10 cellular contexts compared by ENCODE assay signal in genomic region chr3:122966045-122966444, GRCh38.
DNase-seq lines count a peak whose midpoint lies in the region; ATAC-seq, FAIRE-seq and TF ChIP-seq lines count a peak whose summit lies in the region.
"Had no signal": no experiment of that assay in that cellular context is flagged by ENCODE, and none has a peak within 500 bp of the region (broad histone marks: within the 10 kb centered on the region; RNA-seq: fewer than 3 reads in every experiment).

No MANE protein-coding gene starts in this region.

- FAIRE-seq in GM18507 (lab: Jason Lieb, UNC) (peak; percentile 9), GM12878 (lab: Jason Lieb, UNC) (no peak)
- FAIRE-seq: H1 had no signal

- H3K27me3 ChIP-seq in DND-41 (ENCODE audit: insufficient read depth, low read length, poor library complexity): peaks cover 12% of the 10 kb centered on the region
- H3K27me3 ChIP-seq in GM12878 (replicated peaks in 1 of 2; ENCODE audit: control insufficient read depth in 2 of 2, insufficient read depth in 2 of 2, low read length in 1 of 2): peaks cover 0 to 2% of the 10 kb centered on the region in 2 experiments; a peak in 3 of 4 replicates
- H3K27me3 ChIP-seq: BLaER1 treated with 17β-estradiol and CSF1 and Interleukin-3, amounts not matched to agents 10 nM and 100 nM had no signal

- no peak for TF ChIP-seq CTCF in DND-41 (IDR thresholded peaks at IDR 0.05; ENCODE audit: borderline replicate concordance, extremely low read depth, low read length, poor library complexity, severe bottlenecking)
- TF ChIP-seq CTCF in GM12878 (IDR thresholded peaks at IDR 0.05 in 2 of 3, conservative IDR thresholded peaks at IDR 0.05 in 1 of 3; ENCODE audit: control insufficient read depth in 2 of 3, extremely low read depth in 1 of 3, insufficient read depth in 1 of 3, low read depth in 3 of 3, low read length in 3 of 3): no peak

- H2AFZ ChIP-seq in DND-41 (ENCODE audit: low read depth, low read length): no peak overlapping the region
- no peak overlapping the region for H2AFZ ChIP-seq in GM12878 (ENCODE audit: control insufficient read depth, low read depth, low read length)

- POLR2A ChIA-PET in GM12878 (lab: Charles Lee): no interaction called here

- TF ChIP-seq EP300 in GM12878 (IDR thresholded peaks at IDR 0.05; ENCODE audit: borderline replicate concordance in 1 of 2, control insufficient read depth in 1 of 2, low read depth in 2 of 2, low read length in 2 of 2): no peak

- no TSS peak for BruUV-seq in GM12878 (replicated peaks; lab: Mats Ljungman, UMichigan)

- ATAC-seq in DND-41 (ENCODE audit: insufficient read depth, low read depth) (peak; percentile 71), GM12878 (no peak)

- H3K4me2 ChIP-seq in DND-41 (ENCODE audit: insufficient read depth, low read length) (no peak overlapping the region), GM12878 (ENCODE audit: control insufficient read depth, insufficient read depth) (no peak overlapping the region)

- H4K20me1 ChIP-seq in DND-41 (ENCODE audit: insufficient read depth, low read length) (no peaks in the 10 kb centered on the region; the same call in 1 of the 2 replicates), GM12878 (ENCODE audit: control insufficient read depth, insufficient read depth) (no peaks in the 10 kb centered on the region)
- H4K20me1 ChIP-seq: BLaER1 treated with 17β-estradiol and CSF1 and Interleukin-3, amounts not matched to agents 10 nM and 100 nM had no signal

- no peaks in the 10 kb centered on the region for H3K4me1 ChIP-seq in DND-41 (ENCODE audit: insufficient read depth, low read length)
- no peaks in the 10 kb centered on the region for H3K4me1 ChIP-seq in GM12878 (ENCODE audit: control insufficient read depth, insufficient read depth, low read length)
- H3K4me1 ChIP-seq: HAP-1 had no signal

- RAD21 ChIA-PET in GM12878 (lab: Charles Lee; ENCODE audit: unreplicated experiment): no interaction called here

- H3K36me3 ChIP-seq in DND-41 (ENCODE audit: insufficient read depth, low read length) (no peaks in the 10 kb centered on the region), GM12878 (ENCODE audit: control insufficient read depth in 2 of 2, insufficient read depth in 2 of 2, low read length in 1 of 2) (no peaks in the 10 kb centered on the region)
- H3K36me3 ChIP-seq: BLaER1 treated with 17β-estradiol and CSF1 and Interleukin-3, amounts not matched to agents 10 nM and 100 nM; HAP-1 had no signal

- no peaks in the 10 kb centered on the region for H3K9me3 ChIP-seq in DND-41 (ENCODE audit: insufficient read depth, low read length, severe bottlenecking)
- H3K9me3 ChIP-seq in GM12878 (replicated peaks; ENCODE audit: control insufficient read depth, insufficient read depth, low read length): no peaks in the 10 kb centered on the region
- H3K9me3 ChIP-seq: BLaER1 treated with 17β-estradiol and CSF1 and Interleukin-3, amounts not matched to agents 10 nM and 100 nM; HAP-1 had no signal

- CTCF ChIA-PET in GM12878 (lab: Yijun Ruan, JAX): no interaction called here

- in situ Hi-C loops in GM12878 (cut with MboI): no loop called here

- TF ChIP-seq POLR2A in GM12878 (IDR thresholded peaks at IDR 0.05; ENCODE audit: low read depth, low read length): no peak

- TF ChIP-seq RAD21 in GM12878 (IDR thresholded peaks at IDR 0.05; ENCODE audit: insufficient read depth, low read depth, low read length): no peak

- no peaks in the 10 kb centered on the region for H3K79me2 ChIP-seq in DND-41 (ENCODE audit: insufficient read depth, low read length)
- no peaks in the 10 kb centered on the region for H3K79me2 ChIP-seq in GM12878 (ENCODE audit: control insufficient read depth, insufficient read depth, low read length)

- H3K9ac ChIP-seq in DND-41 (ENCODE audit: low read depth, low read length) (no peak overlapping the region), GM12878 (ENCODE audit: control insufficient read depth, insufficient read depth, low read length) (no peak overlapping the region)
- H3K9ac ChIP-seq: BLaER1 treated with 17β-estradiol and CSF1 and Interleukin-3, amounts not matched to agents 10 nM and 100 nM had no signal

- H3K4me3 ChIP-seq in DND-41 (ENCODE audit: low read depth in 1 of 2, low read length in 2 of 2) (no peak overlapping the region), GM12878 (no peak overlapping the region)
- H3K4me3 ChIP-seq: BLaER1 treated with 17β-estradiol and CSF1 and Interleukin-3, amounts not matched to agents 10 nM and 100 nM; HAP-1 had no signal

- H3K27ac ChIP-seq in DND-41 (ENCODE audit: low read length): no peak overlapping the region
- H3K27ac ChIP-seq in GM12878 (ENCODE audit: control insufficient read depth, insufficient read depth): no peak overlapping the region
- H3K27ac ChIP-seq: BLaER1 treated with 17β-estradiol and CSF1 and Interleukin-3, amounts not matched to agents 10 nM and 100 nM had no signal

- DNase-seq in DND-41: no peak
- no peak for DNase-seq in GM18507 (ENCODE audit: extremely low spot score, insufficient read length, low read depth)
- peak; percentile 32 for DNase-seq in MV-4-11 (lab: John Stamatoyannopoulos, UW)
- DNase-seq in GM12878 (ENCODE audit: low read depth, low spot score): no peak
- no peak for DNase-seq in NCI-H1092 treated with DMSO at 0.1 percent for 48 hours (lab: John Stamatoyannopoulos, UW)
- DNase-seq in cardiac septum (ENCODE audit: low spot score): no peak
- DNase-seq: DMS53 had no signal

- intact Hi-C loops in GM12878 (cut with micrococcal nuclease; ENCODE audit: unreplicated experiment): no loop called here
- intact Hi-C loops in cardiac septum (cut with DNase I): no loop called here

- SMC1A ChIA-PET in GM12878 (lab: Charles Lee; ENCODE audit: uncharacterized antibody, unreplicated experiment): no interaction called here

TF ChIP-seq in GM12878, 131 proteins besides CTCF, POLR2A, EP300 and RAD21:
- no peak for TF ChIP-seq SMARCA5 (IDR thresholded peaks at IDR 0.05)
- TF ChIP-seq SPI1 (IDR thresholded peaks at IDR 0.05; ENCODE audit: borderline replicate concordance, insufficient read depth, low read depth, low read length): peak; percentile 35; the same call in 1 of the 2 replicates
